1 cellular context compared by ENCODE assay signal in genomic region chr1:211344335-211344664, GRCh38.
TF ChIP-seq lines count a peak whose summit lies in the region.

No MANE protein-coding gene starts in this region.

TF ChIP-seq in K562, 482 proteins besides CTCF, POLR2A, EP300 and RAD21 (continued from another document):
- TF ChIP-seq, protein P1, sequence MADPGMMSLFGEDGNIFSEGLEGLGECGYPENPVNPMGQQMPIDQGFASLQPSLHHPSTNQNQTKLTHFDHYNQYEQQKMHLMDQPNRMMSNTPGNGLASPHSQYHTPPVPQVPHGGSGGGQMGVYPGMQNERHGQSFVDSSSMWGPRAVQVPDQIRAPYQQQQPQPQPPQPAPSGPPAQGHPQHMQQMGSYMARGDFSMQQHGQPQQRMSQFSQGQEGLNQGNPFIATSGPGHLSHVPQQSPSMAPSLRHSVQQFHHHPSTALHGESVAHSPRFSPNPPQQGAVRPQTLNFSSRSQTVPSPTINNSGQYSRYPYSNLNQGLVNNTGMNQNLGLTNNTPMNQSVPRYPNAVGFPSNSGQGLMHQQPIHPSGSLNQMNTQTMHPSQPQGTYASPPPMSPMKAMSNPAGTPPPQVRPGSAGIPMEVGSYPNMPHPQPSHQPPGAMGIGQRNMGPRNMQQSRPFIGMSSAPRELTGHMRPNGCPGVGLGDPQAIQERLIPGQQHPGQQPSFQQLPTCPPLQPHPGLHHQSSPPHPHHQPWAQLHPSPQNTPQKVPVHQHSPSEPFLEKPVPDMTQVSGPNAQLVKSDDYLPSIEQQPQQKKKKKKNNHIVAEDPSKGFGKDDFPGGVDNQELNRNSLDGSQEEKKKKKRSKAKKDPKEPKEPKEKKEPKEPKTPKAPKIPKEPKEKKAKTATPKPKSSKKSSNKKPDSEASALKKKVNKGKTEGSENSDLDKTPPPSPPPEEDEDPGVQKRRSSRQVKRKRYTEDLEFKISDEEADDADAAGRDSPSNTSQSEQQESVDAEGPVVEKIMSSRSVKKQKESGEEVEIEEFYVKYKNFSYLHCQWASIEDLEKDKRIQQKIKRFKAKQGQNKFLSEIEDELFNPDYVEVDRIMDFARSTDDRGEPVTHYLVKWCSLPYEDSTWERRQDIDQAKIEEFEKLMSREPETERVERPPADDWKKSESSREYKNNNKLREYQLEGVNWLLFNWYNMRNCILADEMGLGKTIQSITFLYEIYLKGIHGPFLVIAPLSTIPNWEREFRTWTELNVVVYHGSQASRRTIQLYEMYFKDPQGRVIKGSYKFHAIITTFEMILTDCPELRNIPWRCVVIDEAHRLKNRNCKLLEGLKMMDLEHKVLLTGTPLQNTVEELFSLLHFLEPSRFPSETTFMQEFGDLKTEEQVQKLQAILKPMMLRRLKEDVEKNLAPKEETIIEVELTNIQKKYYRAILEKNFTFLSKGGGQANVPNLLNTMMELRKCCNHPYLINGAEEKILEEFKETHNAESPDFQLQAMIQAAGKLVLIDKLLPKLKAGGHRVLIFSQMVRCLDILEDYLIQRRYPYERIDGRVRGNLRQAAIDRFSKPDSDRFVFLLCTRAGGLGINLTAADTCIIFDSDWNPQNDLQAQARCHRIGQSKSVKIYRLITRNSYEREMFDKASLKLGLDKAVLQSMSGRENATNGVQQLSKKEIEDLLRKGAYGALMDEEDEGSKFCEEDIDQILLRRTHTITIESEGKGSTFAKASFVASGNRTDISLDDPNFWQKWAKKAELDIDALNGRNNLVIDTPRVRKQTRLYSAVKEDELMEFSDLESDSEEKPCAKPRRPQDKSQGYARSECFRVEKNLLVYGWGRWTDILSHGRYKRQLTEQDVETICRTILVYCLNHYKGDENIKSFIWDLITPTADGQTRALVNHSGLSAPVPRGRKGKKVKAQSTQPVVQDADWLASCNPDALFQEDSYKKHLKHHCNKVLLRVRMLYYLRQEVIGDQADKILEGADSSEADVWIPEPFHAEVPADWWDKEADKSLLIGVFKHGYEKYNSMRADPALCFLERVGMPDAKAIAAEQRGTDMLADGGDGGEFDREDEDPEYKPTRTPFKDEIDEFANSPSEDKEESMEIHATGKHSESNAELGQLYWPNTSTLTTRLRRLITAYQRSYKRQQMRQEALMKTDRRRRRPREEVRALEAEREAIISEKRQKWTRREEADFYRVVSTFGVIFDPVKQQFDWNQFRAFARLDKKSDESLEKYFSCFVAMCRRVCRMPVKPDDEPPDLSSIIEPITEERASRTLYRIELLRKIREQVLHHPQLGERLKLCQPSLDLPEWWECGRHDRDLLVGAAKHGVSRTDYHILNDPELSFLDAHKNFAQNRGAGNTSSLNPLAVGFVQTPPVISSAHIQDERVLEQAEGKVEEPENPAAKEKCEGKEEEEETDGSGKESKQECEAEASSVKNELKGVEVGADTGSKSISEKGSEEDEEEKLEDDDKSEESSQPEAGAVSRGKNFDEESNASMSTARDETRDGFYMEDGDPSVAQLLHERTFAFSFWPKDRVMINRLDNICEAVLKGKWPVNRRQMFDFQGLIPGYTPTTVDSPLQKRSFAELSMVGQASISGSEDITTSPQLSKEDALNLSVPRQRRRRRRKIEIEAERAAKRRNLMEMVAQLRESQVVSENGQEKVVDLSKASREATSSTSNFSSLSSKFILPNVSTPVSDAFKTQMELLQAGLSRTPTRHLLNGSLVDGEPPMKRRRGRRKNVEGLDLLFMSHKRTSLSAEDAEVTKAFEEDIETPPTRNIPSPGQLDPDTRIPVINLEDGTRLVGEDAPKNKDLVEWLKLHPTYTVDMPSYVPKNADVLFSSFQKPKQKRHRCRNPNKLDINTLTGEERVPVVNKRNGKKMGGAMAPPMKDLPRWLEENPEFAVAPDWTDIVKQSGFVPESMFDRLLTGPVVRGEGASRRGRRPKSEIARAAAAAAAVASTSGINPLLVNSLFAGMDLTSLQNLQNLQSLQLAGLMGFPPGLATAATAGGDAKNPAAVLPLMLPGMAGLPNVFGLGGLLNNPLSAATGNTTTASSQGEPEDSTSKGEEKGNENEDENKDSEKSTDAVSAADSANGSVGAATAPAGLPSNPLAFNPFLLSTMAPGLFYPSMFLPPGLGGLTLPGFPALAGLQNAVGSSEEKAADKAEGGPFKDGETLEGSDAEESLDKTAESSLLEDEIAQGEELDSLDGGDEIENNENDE (IDR thresholded peaks at IDR 0.05; ENCODE audit: low read depth, low read length), result no peak
- TF ChIP-seq, protein P2, sequence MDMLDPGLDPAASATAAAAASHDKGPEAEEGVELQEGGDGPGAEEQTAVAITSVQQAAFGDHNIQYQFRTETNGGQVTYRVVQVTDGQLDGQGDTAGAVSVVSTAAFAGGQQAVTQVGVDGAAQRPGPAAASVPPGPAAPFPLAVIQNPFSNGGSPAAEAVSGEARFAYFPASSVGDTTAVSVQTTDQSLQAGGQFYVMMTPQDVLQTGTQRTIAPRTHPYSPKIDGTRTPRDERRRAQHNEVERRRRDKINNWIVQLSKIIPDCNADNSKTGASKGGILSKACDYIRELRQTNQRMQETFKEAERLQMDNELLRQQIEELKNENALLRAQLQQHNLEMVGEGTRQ (CRISPR knock-in tag; IDR thresholded peaks at IDR 0.05), result peak; percentile 60
- peak; percentile 56; the same call in 1 of the 2 replicates for TF ChIP-seq CXXC5 (CRISPR knock-in tag; IDR thresholded peaks at IDR 0.05)
- no peak for TF ChIP-seq THRB (CRISPR knock-in tag; conservative IDR thresholded peaks at IDR 0.05)
- TF ChIP-seq MCM7 (IDR thresholded peaks at IDR 0.05), result no peak
- no peak for TF ChIP-seq KDM5B (IDR thresholded peaks at IDR 0.05; ENCODE audit: insufficient replicate concordance, low read depth, low read length)
- TF ChIP-seq, protein P3, sequence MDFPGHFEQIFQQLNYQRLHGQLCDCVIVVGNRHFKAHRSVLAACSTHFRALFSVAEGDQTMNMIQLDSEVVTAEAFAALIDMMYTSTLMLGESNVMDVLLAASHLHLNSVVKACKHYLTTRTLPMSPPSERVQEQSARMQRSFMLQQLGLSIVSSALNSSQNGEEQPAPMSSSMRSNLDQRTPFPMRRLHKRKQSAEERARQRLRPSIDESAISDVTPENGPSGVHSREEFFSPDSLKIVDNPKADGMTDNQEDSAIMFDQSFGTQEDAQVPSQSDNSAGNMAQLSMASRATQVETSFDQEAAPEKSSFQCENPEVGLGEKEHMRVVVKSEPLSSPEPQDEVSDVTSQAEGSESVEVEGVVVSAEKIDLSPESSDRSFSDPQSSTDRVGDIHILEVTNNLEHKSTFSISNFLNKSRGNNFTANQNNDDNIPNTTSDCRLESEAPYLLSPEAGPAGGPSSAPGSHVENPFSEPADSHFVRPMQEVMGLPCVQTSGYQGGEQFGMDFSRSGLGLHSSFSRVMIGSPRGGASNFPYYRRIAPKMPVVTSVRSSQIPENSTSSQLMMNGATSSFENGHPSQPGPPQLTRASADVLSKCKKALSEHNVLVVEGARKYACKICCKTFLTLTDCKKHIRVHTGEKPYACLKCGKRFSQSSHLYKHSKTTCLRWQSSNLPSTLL (IDR thresholded peaks at IDR 0.05), result no peak
- no peak for TF ChIP-seq CBX1 (IDR thresholded peaks at IDR 0.05; ENCODE audit: low read depth)
